In the genomic region with DNA sequence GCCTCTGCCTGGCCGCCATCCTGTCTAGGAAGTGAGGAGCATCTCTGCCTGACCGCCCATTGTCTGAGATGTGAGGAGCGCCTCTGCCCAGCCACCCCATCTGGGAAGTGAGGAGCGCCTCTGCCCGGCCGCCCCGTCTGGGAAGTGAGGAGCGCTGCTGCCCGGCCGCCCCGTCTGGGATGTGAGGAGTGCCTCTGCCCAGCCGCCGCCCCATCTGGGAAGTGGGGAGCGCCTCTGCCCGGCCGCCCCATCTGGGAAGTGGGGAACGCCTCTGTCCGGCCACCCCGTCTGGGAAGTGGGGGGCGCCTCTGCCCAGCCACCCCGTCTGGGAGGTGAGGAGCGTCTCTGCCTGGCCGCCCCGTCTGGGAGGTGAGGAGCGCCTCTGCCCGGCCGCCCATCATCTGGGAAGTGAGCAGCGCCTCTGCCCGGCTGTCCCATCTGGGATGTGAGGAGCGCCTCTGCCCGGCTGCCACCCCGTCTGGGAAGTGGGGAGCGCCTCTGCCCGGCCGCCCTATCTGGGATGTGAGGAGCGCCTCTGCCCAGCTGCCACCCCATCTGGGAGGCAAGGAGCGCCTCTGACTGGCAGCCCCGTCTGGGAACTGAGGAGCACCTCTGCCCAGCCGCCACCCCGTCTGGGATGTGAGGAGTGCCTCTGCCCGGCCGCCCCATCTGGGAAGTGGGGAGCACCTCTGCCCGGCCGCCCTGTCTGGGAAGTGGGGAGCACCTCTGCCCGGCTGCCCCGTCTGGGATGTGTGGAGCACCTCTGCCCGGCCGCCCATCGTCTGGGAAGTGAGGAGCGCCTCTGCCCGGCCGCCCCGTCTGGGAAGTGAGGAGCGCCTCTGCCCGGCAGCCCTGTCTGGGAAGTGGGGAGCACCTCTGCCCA, we compare ENCODE assay signal across 4 cellular contexts.
DNase-seq lines count a peak whose midpoint lies in the region; ATAC-seq and TF ChIP-seq lines count a peak whose summit lies in the region.
"Not testable (repeated sequence)": the region's sequence is repeated elsewhere in the genome, so short reads cannot be mapped to it uniquely, and the experiment has no call there.

No MANE protein-coding gene starts in this region.

- peaks cover 12% of the 10 kb centered on the region for H3K9me3 Mint-ChIP-seq in chondrocyte (ENCODE audit: low read depth)

- not testable (repeated sequence) for H3K27me3 ChIP-seq in right cardiac atrium (ENCODE audit: control insufficient read depth, insufficient read depth); neuronal stem cell (ENCODE audit: control insufficient read depth in 3 of 3, insufficient read depth in 3 of 3, low read depth in 1 of 3, low read length in 3 of 3)

- not testable (repeated sequence) for H3K4me3 Mint-ChIP-seq in chondrocyte (ENCODE audit: unreplicated experiment)

- H3K4me1 Mint-ChIP-seq in chondrocyte (ENCODE audit: low read depth): not testable (repeated sequence)

- not testable (repeated sequence) for H3K4ac ChIP-seq in neuronal stem cell (ENCODE audit: low read length)

- H3K27ac Mint-ChIP-seq in chondrocyte (ENCODE audit: unreplicated experiment): not testable (repeated sequence)

- H3K4me3 ChIP-seq in right cardiac atrium (ENCODE audit: low read length); neuronal stem cell (ENCODE audit: low read length in 2 of 2): not testable (repeated sequence)

- not testable (repeated sequence) for H4K8ac ChIP-seq in neuronal stem cell (ENCODE audit: low read depth, low read length)

- H3K4me1 ChIP-seq in right cardiac atrium (ENCODE audit: control insufficient read depth, insufficient read depth, low read length); neuronal stem cell (ENCODE audit: control insufficient read depth in 2 of 2, insufficient read depth in 1 of 2, low read depth in 1 of 2, low read length in 2 of 2): not testable (repeated sequence)

- TF ChIP-seq CTCF in chondrocyte (IDR thresholded peaks at IDR 0.05): not testable (repeated sequence)

- H3K27ac ChIP-seq in right cardiac atrium (ENCODE audit: low read length); neuronal stem cell (replicated peaks; ENCODE audit: low read length): not testable (repeated sequence)

- not testable (repeated sequence) for H3K36me3 Mint-ChIP-seq in chondrocyte (ENCODE audit: low read depth)

- H3K79me1 ChIP-seq in neuronal stem cell (ENCODE audit: low read depth, low read length): not testable (repeated sequence)

- ATAC-seq in Right ventricle myocardium inferior, right cardiac atrium: not testable (repeated sequence)

- not testable (repeated sequence) for H2AFZ ChIP-seq in neuronal stem cell (ENCODE audit: low read length)

- H2BK5ac ChIP-seq in neuronal stem cell (ENCODE audit: low read length): not testable (repeated sequence)

- peak overlapping the region; percentile 11 for H3K4me2 ChIP-seq in neuronal stem cell (ENCODE audit: insufficient read depth, low read length, poor library complexity, severe bottlenecking)

- not testable (repeated sequence) for H2BK120ac ChIP-seq in neuronal stem cell (ENCODE audit: low read depth, low read length)

- H3K9me3 ChIP-seq in right cardiac atrium (ENCODE audit: control insufficient read depth, low read length); neuronal stem cell (replicated peaks in 1 of 2; ENCODE audit: control insufficient read depth in 2 of 2, insufficient read depth in 1 of 2, low read depth in 1 of 2, low read length in 2 of 2): not testable (repeated sequence)

- not testable (repeated sequence) for H2BK12ac ChIP-seq in neuronal stem cell (ENCODE audit: low read length)

- H3K23ac ChIP-seq in neuronal stem cell (ENCODE audit: low read depth, low read length, poor library complexity): not testable (repeated sequence)

- H3K14ac ChIP-seq in neuronal stem cell (ENCODE audit: low read length): not testable (repeated sequence)

- H3K36me3 ChIP-seq in neuronal stem cell (replicated peaks in 1 of 2; ENCODE audit: control insufficient read depth in 2 of 2, insufficient read depth in 2 of 2, low read length in 2 of 2): not testable (repeated sequence)

- H2AK5ac ChIP-seq in neuronal stem cell (ENCODE audit: low read depth, low read length): not testable (repeated sequence)

- not testable (repeated sequence) for H4K91ac ChIP-seq in neuronal stem cell (ENCODE audit: low read depth, low read length, poor library complexity)

- intact Hi-C loops in Right ventricle myocardium inferior (cut with DNase I); right cardiac atrium (cut with DNase I): not testable (repeated sequence)

- H3K18ac ChIP-seq in neuronal stem cell (ENCODE audit: low read length): not testable (repeated sequence)

- not testable (repeated sequence) for H2BK15ac ChIP-seq in neuronal stem cell (ENCODE audit: low read length)

- peak; percentile 84 for DNase-seq in chondrocyte (ENCODE audit: low spot score)
- DNase-seq in Right ventricle myocardium inferior (ENCODE audit: missing footprints): peak; percentile 55
- peak in 2 of 3 donors; percentile 38 to 51 for DNase-seq in right cardiac atrium
- not testable (repeated sequence) for DNase-seq in neuronal stem cell (ENCODE audit: low spot score)

- H3K27me3 Mint-ChIP-seq in chondrocyte (ENCODE audit: low read depth): not testable (repeated sequence)

- H3K9ac ChIP-seq in neuronal stem cell (ENCODE audit: low read depth, low read length, poor library complexity): not testable (repeated sequence)

- 94% methylated on average over 55 of the region's 55 CpGs for WGBS in right cardiac atrium
- no CpG with 5 or more reads among the region's 55 CpGs for WGBS in neuronal stem cell (ENCODE audit: extremely low coverage in 2 of 2, insufficient read length in 2 of 2, insufficient replicate concordance in 1 of 2), 2 donors
